ENCODE assay signal across 15 cellular contexts in the genomic region with DNA sequence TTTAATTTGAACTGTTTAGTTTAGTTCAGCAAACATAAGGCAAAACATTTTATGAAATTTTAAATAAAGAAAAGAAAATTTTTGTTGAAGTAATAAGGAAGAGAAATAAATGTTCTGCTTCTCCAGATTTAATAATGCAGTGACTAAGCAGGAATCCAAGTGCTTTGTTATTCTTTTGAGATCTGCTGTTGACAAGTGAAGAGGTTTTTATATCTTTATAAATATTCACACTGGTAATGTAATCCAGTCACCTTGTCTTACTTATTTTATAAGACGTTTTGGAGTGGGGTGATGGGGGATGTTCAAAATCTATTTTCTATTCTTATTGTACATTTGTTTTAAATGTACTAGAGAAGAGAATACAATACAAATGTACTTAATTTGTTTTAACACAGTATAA.
DNase-seq lines count a peak whose midpoint lies in the region; ATAC-seq and TF ChIP-seq lines count a peak whose summit lies in the region.
"Had no signal": no experiment of that assay in that cellular context is flagged by ENCODE, and none has a peak within 500 bp of the region (broad histone marks: within the 10 kb centered on the region; RNA-seq: fewer than 3 reads in every experiment).

No MANE protein-coding gene starts in this region.

- no peak overlapping the region for H3K14ac ChIP-seq in IMR-90 (replicated peaks; ENCODE audit: low read depth, low read length)

- H3K27ac Mint-ChIP-seq in nephron: peak overlapping the region in 2 of 3 experiments; percentile 3 to 28
- H3K27ac Mint-ChIP-seq: CD8-positive, alpha-beta memory T cell had no signal

- no peak overlapping the region for H2AFZ ChIP-seq in IMR-90 (replicated peaks; ENCODE audit: low read length, poor library complexity)
- H2AFZ ChIP-seq: GM23338 had no signal

- H3K4me2 ChIP-seq in IMR-90 (ENCODE audit: low read depth, low read length): no peak overlapping the region
- H3K4me2 ChIP-seq: A549, BLaER1, GM23338 had no signal

- no peak for TF ChIP-seq RAD21 in IMR-90 (IDR thresholded peaks at IDR 0.05; ENCODE audit: low read length)

- H3K56ac ChIP-seq in IMR-90 (ENCODE audit: extremely low read depth, insufficient read depth, low read length): no peak overlapping the region

- no peaks in the 10 kb centered on the region for H3K4me1 ChIP-seq in IMR-90 (ENCODE audit: control insufficient read depth, insufficient read depth, low read length)
- H3K4me1 ChIP-seq in subcutaneous abdominal adipose tissue (ENCODE audit: control insufficient read depth in 5 of 5, insufficient read depth in 5 of 5, low read length in 5 of 5): peaks cover 0 to 12% (median 4%) of the 10 kb centered on the region in 5 donors
- H3K4me1 ChIP-seq in BE2C: no peaks in the 10 kb centered on the region
- H3K4me1 ChIP-seq: A549, BLaER1, Caco-2 had no signal

- BruUV-seq in IMR-90 (replicated peaks; lab: Mats Ljungman, UMichigan): no TSS peak

- H3K36me3 ChIP-seq in IMR-90 (ENCODE audit: control insufficient read depth, insufficient read depth, low read length): no peaks in the 10 kb centered on the region
- H3K36me3 ChIP-seq in subcutaneous abdominal adipose tissue (ENCODE audit: control insufficient read depth in 5 of 5, insufficient read depth in 5 of 5, low read length in 5 of 5): no peaks in the 10 kb centered on the region
- H3K36me3 ChIP-seq in BE2C: no peaks in the 10 kb centered on the region
- H3K36me3 ChIP-seq: BLaER1 had no signal

- no peak overlapping the region for H2BK20ac ChIP-seq in IMR-90 (ENCODE audit: low read depth, low read length)

- TF ChIP-seq POLR2A in IMR-90 (IDR thresholded peaks at IDR 0.05; ENCODE audit: low read depth, low read length): no peak

- no peak overlapping the region for H2BK5ac ChIP-seq in IMR-90 (ENCODE audit: low read depth, low read length, poor library complexity, severe bottlenecking)

- peaks cover 7% of the 10 kb centered on the region for H3K9me3 Mint-ChIP-seq in nephron

- dilution Hi-C loops in IMR-90 (cut with HindIII; ENCODE audit: low sequenced_read_pairs, unreplicated experiment): no loop called here

- no peak overlapping the region for H4K5ac ChIP-seq in IMR-90 (ENCODE audit: low read depth, low read length)

- H3K27me3 Mint-ChIP-seq in nephron (ENCODE audit: low read depth): no peaks in the 10 kb centered on the region
- H3K27me3 Mint-ChIP-seq: CD8-positive, alpha-beta memory T cell had no signal

- ATAC-seq in IMR-90 (ENCODE audit: low read depth): peak; percentile 27; the same call in 1 of the 2 replicates
- ATAC-seq: A549, GM23338, K562 had no signal

- intact Hi-C loops in IMR-90 (cut with micrococcal nuclease): loop anchor here (5.0 kb wide), 1 partner anchor 44 kb away; no protein-coding TSS in a partner anchor

- H4K91ac ChIP-seq in IMR-90 (ENCODE audit: insufficient read depth, low read depth, low read length): no peak overlapping the region

- H2AK5ac ChIP-seq in IMR-90 (ENCODE audit: low read depth, low read length): no peak overlapping the region

- H3K27ac ChIP-seq in IMR-90 (ENCODE audit: insufficient read depth, low read length) (no peak overlapping the region), subcutaneous abdominal adipose tissue (ENCODE audit: low read depth, low read length) (peak overlapping the region; percentile 19)
- H3K27ac ChIP-seq: A549, BLaER1, HL-60 had no signal

- no peak overlapping the region for H3K9ac ChIP-seq in IMR-90 (ENCODE audit: low read depth, low read length)
- no peak overlapping the region for H3K9ac ChIP-seq in subcutaneous abdominal adipose tissue (ENCODE audit: low read length in 5 of 5)
- H3K9ac ChIP-seq: BLaER1 had no signal

- peaks cover 10% of the 10 kb centered on the region for H3K4me1 Mint-ChIP-seq in nephron
- H3K4me1 Mint-ChIP-seq: CD8-positive, alpha-beta memory T cell had no signal

- H3K23ac ChIP-seq in IMR-90 (ENCODE audit: low read depth, low read length): no peak overlapping the region

- H4K20me1 ChIP-seq in IMR-90 (ENCODE audit: insufficient read depth, low read length): no peaks in the 10 kb centered on the region
- H4K20me1 ChIP-seq: BLaER1 had no signal

- no peak overlapping the region for H3K4me3 Mint-ChIP-seq in nephron
- H3K4me3 Mint-ChIP-seq: CD8-positive, alpha-beta memory T cell; GM23338 had no signal

- H2BK15ac ChIP-seq in IMR-90 (ENCODE audit: low read depth, low read length): no peak overlapping the region

- TF ChIP-seq CTCF in IMR-90 (conservative IDR thresholded peaks at IDR 0.05; ENCODE audit: low read depth, low read length): no peak
- TF ChIP-seq CTCF in astrocyte of the spinal cord (IDR thresholded peaks at IDR 0.05; ENCODE audit: low read depth, low read length): no peak
- TF ChIP-seq CTCF in nephron (IDR thresholded peaks at IDR 0.05; ENCODE audit: unreplicated experiment in 3 of 3): no peak
- no peak for TF ChIP-seq CTCF in BE2C (IDR thresholded peaks at IDR 0.05; ENCODE audit: low read depth, low read length)

- H3K18ac ChIP-seq in IMR-90 (ENCODE audit: low read depth, low read length): no peak overlapping the region

- H3K4me3 ChIP-seq in IMR-90 (ENCODE audit: insufficient read depth, low read depth, low read length) (no peak overlapping the region), astrocyte of the spinal cord (ENCODE audit: low read depth, low read length) (no peak overlapping the region), subcutaneous abdominal adipose tissue (ENCODE audit: low read depth in 1 of 5, low read length in 5 of 5) (no peak overlapping the region), BE2C (ENCODE audit: low read depth, low read length) (no peak overlapping the region)
- H3K4me3 ChIP-seq: A549, BLaER1, GM23338, K562 had no signal

- H3K9me1 ChIP-seq in IMR-90 (ENCODE audit: insufficient read depth, low read length): no peaks in the 10 kb centered on the region

- H3K27me3 ChIP-seq in IMR-90 (ENCODE audit: control insufficient read depth, insufficient read depth, low read length) (no peaks in the 10 kb centered on the region), subcutaneous abdominal adipose tissue (ENCODE audit: control insufficient read depth in 5 of 5, insufficient read depth in 4 of 5, low read length in 5 of 5) (no peaks in the 10 kb centered on the region), BE2C (no peaks in the 10 kb centered on the region)
- H3K27me3 ChIP-seq: BLaER1 had no signal

- CTCF ChIA-PET in IMR-90 (lab: Yijun Ruan, JAX): no interaction called here

- H3K4ac ChIP-seq in IMR-90 (ENCODE audit: low read depth, low read length): no peak overlapping the region

- POLR2A ChIA-PET in IMR-90 (lab: Charles Lee; ENCODE audit: unreplicated experiment): no interaction called here

- 0 out of 2 replicates have a peak, but pooled peaks cover 1% of the 10 kb centered on the region for H3K9me3 ChIP-seq in IMR-90 (ENCODE audit: control insufficient read depth, insufficient read depth, low read length)
- no peaks in the 10 kb centered on the region for H3K9me3 ChIP-seq in subcutaneous abdominal adipose tissue (ENCODE audit: control insufficient read depth in 5 of 5, low read length in 5 of 5)
- no peaks in the 10 kb centered on the region for H3K9me3 ChIP-seq in BE2C
- H3K9me3 ChIP-seq: A549, BLaER1, Caco-2 had no signal

- H4K8ac ChIP-seq in IMR-90 (ENCODE audit: low read depth in 2 of 2, low read length in 2 of 2): no peak overlapping the region

- H3K36me3 Mint-ChIP-seq in nephron (ENCODE audit: low read depth): peaks cover 4% of the 10 kb centered on the region
- H3K36me3 Mint-ChIP-seq: CD8-positive, alpha-beta memory T cell had no signal

- no peak overlapping the region for H2BK120ac ChIP-seq in IMR-90 (ENCODE audit: low read depth, low read length)

- WGBS in IMR-90 (ENCODE audit: extremely low coverage in 2 of 2, insufficient read length in 1 of 2), 2 experiments: no CpG with 5 or more reads among the region's 1 CpG

- H3K79me1 ChIP-seq in IMR-90 (ENCODE audit: low read depth in 1 of 2, low read length in 2 of 2): no peaks in the 10 kb centered on the region

- DNase-seq in IMR-90 (peak; percentile 10), astrocyte of the spinal cord (ENCODE audit: low read depth, low spot score) (peak; percentile 12), KG1 (lab: John Stamatoyannopoulos, UW) (no peak), BE2C (no peak)
- no peak for DNase-seq in activated CD4-positive, alpha-beta T cell treated with anti-CD3 and anti-CD28 coated beads for 48 hours
- DNase-seq: Caco-2; CD8-positive, alpha-beta memory T cell; H7 had no signal

- in situ Hi-C loops in IMR-90 (cut with MboI; ENCODE audit: low sequenced_read_pairs) (no loop called here), astrocyte of the spinal cord (cut with HindIII; ENCODE audit: low sequenced_read_pairs) (no loop called here)

- H2AK9ac ChIP-seq in IMR-90 (replicated peaks; ENCODE audit: low read depth, low read length, poor library complexity): no peak overlapping the region

TF ChIP-seq in IMR-90, 13 proteins besides CTCF, POLR2A, EP300 and RAD21:
- TF ChIP-seq FOS (IDR thresholded peaks at IDR 0.05; ENCODE audit: low read depth, low read length) (no peak), BHLHE40 (IDR thresholded peaks at IDR 0.05; ENCODE audit: low read depth, low read length) (no peak), CEBPB (IDR thresholded peaks at IDR 0.05; ENCODE audit: low read depth, low read length) (no peak), MAFK (IDR thresholded peaks at IDR 0.05; ENCODE audit: low read depth, low read length) (no peak), RFX5 (IDR thresholded peaks at IDR 0.05; ENCODE audit: low read depth, low read length) (no peak), MAZ (IDR thresholded peaks at IDR 0.05; ENCODE audit: borderline replicate concordance, low read depth, low read length) (no peak), SMC3 (IDR thresholded peaks at IDR 0.05; ENCODE audit: low read depth, low read length) (no peak)
- TF ChIP-seq, protein P1, sequence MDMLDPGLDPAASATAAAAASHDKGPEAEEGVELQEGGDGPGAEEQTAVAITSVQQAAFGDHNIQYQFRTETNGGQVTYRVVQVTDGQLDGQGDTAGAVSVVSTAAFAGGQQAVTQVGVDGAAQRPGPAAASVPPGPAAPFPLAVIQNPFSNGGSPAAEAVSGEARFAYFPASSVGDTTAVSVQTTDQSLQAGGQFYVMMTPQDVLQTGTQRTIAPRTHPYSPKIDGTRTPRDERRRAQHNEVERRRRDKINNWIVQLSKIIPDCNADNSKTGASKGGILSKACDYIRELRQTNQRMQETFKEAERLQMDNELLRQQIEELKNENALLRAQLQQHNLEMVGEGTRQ (IDR thresholded peaks at IDR 0.05; ENCODE audit: low read depth, low read length): no peak

Comparison
In these comparisons a context has a peak if more than half of its experiments do, and no peak if none do; other contexts are left out.
1. DNase-seq: peak in IMR-90 (single experiment) and astrocyte of the spinal cord (single experiment); none in KG1 (single experiment), activated CD4-positive, alpha-beta T cell treated with anti-CD3 and anti-CD28 coated beads for 48 hours (single experiment) and BE2C (single experiment).